ENCODE assay signal across 15 cellular contexts in the genomic region with DNA sequence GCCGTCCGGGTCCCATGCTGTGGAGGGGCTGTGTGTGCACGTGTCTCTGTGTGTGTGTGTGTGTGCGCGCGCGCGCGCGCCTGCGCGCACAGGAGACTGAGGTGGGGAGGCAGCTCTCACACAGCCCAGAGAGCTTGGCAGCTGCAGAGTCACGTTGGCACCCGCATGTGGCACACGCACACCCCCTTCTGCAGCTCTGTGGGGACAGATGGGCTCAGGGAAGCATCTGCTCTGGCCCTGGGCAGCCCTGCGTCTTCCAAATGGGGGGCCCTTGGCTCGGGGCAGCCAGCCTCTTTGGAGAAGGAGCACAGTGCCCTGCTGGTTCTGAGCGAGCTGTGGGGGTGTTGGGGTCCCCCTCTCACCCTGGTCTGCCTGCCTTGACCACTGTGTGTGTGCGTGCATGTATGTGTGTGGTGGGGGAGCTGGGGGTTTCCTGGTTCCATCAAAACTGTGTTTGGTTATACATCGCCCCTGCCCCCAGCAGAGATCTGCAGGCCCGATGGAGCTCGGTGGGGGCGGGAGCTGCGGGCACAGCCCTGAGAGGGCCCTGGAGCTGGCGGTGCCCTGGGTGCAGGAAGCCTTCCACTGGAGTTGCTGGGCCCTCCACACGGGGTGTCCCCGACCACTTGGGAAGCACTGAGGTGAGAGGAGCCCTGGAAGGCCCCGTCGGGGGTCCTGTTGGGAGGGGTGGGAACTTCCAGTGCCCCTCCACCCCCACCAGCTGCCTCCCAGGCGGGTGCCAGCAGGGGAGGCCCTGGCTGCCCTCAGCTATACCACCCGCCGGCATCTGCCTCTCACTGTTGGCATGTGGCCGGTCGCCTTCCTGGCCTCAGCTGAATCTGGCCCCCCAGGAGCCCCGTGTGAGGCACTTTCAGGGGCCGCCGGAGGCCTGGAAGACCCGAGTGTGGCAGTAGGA.
A peak's percentile ranks its signal among the peaks of the same experiment; 100 is the strongest.
DNase-seq lines count a peak whose midpoint lies in the region; TF ChIP-seq lines count a peak whose summit lies in the region.
"Had no signal": no experiment of that assay in that cellular context is flagged by ENCODE, and none has a peak within 500 bp of the region (broad histone marks: within the 10 kb centered on the region; RNA-seq: fewer than 3 reads in every experiment).

No MANE protein-coding gene starts in this region.

- H3K36me3 ChIP-seq in WERI-Rb-1 (peaks cover 66% of the 10 kb centered on the region), skeletal muscle satellite cell (ENCODE audit: insufficient read depth, low read length) (peaks cover 47% of the 10 kb centered on the region)

- DNase-seq in DMS79 treated with DMSO at 0.1 percent for 48 hours (lab: John Stamatoyannopoulos, UW) (peak; percentile 53), DMS79 (lab: John Stamatoyannopoulos, UW) (no peak), WERI-Rb-1 (no peak), hypothalamus (lab: John Stamatoyannopoulos, UW) (peak in 39 of 51 donors; percentile 16 to 82 (median 53)), KG1 (lab: John Stamatoyannopoulos, UW) (no peak), NCI-H526 treated with DMSO at 0.1 percent for 48 hours (lab: John Stamatoyannopoulos, UW) (no peak), NCI-H1436 (lab: John Stamatoyannopoulos, UW) (no peak)
- DNase-seq: 8988T; activated CD4-positive, alpha-beta T cell treated with anti-CD3 and anti-CD28 coated beads for 1 hour; activated T-cell treated with anti-CD3 and anti-CD28 coated beads, Interleukin-2, amount 50 U/mL, for 48 hours; NK-92 treated with Interleukin-12 subunit alpha and Interleukin-12 subunit beta, amount 100 ng/mL, for 24 hours; small intestine; SW 1271 had no signal

- peak overlapping the region; percentile 11 for H3K9ac ChIP-seq in skeletal muscle satellite cell (ENCODE audit: low read depth, low read length)

- H3K9me3 ChIP-seq in WERI-Rb-1 (ENCODE audit: severe bottlenecking) (no peaks in the 10 kb centered on the region), skeletal muscle satellite cell (replicated peaks; ENCODE audit: low read length) (no peaks in the 10 kb centered on the region)
- H3K9me3 ChIP-seq: body of pancreas had no signal

- peaks cover 44% of the 10 kb centered on the region for H3K4me1 ChIP-seq in skeletal muscle satellite cell (ENCODE audit: control insufficient read depth, insufficient read depth, low read length)

- H3K27ac ChIP-seq in WERI-Rb-1: peak overlapping the region; percentile 59
- H3K27ac ChIP-seq: body of pancreas had no signal

- TF ChIP-seq CTCF in WERI-Rb-1 (IDR thresholded peaks at IDR 0.05; ENCODE audit: low read depth, low read length): no peak

- H3K4me3 ChIP-seq in WERI-Rb-1 (ENCODE audit: low read depth, low read length) (no peak overlapping the region), skeletal muscle satellite cell (ENCODE audit: low read length) (no peak overlapping the region)
- H3K4me3 ChIP-seq: body of pancreas had no signal

- H3K27me3 ChIP-seq in WERI-Rb-1 (ENCODE audit: insufficient read depth, low read depth, severe bottlenecking): no peaks in the 10 kb centered on the region
- H3K27me3 ChIP-seq in skeletal muscle satellite cell (ENCODE audit: control insufficient read depth, insufficient read depth, low read length): no peaks in the 10 kb centered on the region
- H3K27me3 ChIP-seq: body of pancreas had no signal

- H3K4me2 ChIP-seq in skeletal muscle satellite cell (ENCODE audit: low read length): peak overlapping the region; percentile 70

Comparison
In these comparisons a context has a peak if more than half of its experiments do, and no peak if none do; other contexts are left out.
1. DNase-seq: peak in DMS79 treated with DMSO at 0.1 percent for 48 hours (single experiment) and hypothalamus (39 of 51); none in DMS79 (single experiment), WERI-Rb-1 (single experiment), KG1 (single experiment), NCI-H526 treated with DMSO at 0.1 percent for 48 hours (single experiment) and NCI-H1436 (single experiment).